8 cellular contexts compared by ENCODE assay signal in the genomic region with DNA sequence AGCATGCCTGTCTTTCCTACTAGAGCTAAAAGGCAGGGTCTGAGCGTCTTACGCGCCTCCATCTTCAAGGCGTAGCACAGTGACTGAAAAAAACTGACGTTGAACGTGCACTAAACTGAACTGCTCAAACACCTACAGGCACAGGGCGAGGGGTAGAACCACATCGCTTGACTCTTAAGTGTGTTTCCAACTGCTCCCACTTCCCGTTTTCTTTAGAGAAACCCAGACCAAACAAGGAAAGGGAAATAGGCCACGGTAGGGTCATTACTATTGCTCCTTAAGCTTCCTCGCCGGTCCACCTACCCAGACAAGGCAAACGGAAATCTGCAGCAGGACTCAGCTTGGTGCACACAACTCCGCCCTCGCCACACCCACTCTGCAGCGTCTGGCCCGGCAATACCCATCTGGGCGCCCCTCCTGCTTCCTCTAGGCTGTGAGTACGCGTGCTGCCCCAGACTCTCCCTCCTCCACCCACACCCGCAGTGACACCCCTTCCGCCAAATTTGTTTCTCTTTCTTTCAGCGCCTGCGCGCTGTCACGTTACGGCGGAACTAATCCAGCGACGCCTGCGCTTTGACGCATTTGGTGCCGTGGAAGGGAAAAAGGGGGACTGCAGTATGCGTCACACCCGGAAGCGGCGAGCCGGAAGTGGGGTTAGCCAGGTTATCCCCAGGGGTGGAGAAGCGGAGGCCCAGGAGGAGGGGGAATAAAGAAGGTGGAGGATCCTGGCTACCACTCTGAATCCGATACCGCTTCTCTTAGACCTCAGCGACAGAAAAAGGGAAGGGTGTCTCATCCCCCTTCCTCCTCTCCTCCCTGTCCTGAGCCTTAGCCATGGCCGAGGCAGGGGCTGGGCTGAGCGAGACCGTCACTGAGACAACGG. TPM values are rescaled to one million over a fixed set of nuclear protein-coding genes. Genes with fewer than 3 reads are reported as not detected.
A peak's percentile ranks its signal among the peaks of the same experiment; 100 is the strongest.
DNase-seq lines count a peak whose midpoint lies in the region; ATAC-seq and TF ChIP-seq lines count a peak whose summit lies in the region.

A gene with protein sequence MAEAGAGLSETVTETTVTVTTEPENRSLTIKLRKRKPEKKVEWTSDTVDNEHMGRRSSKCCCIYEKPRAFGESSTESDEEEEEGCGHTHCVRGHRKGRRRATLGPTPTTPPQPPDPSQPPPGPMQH (plus strand): TSS at position 622 of the 883 bp plus-strand sequence. CDS start 213 bp downstream, at position 835.

- 0 out of 2 replicates have a peak, but pooled peaks cover 1% of the 10 kb centered on the region for H3K36me3 ChIP-seq in H7 (replicated peaks; ENCODE audit: control insufficient read depth, insufficient read depth, low read length)

- intact Hi-C loops in natural killer cell (cut with micrococcal nuclease): loop anchor here (2.0 to 5.0 kb wide), 3 partner anchors 145 to 260 kb away; a partner anchor contains a TSS

- peaks cover 20% of the 10 kb centered on the region for H3K27me3 ChIP-seq in H7 (ENCODE audit: control insufficient read depth, insufficient read depth, low read length)

- DNase-seq in ELF-1 (ENCODE audit: low read depth, low spot score) (peak; percentile 99), H7 (peak; percentile 89), M059J (ENCODE audit: low read depth) (peak; percentile 100), SHP77 (lab: John Stamatoyannopoulos, UW) (peak; percentile 98 to 99), fibroblast of peridontal ligament (ENCODE audit: extremely low read depth) (peak; percentile 99), natural killer cell (peak; percentile 97)
- DNase-seq in activated effector memory CD4-positive, alpha-beta T cell treated with Interleukin-2 at 50 U/mL for 16 hours: peak; percentile 99
- peak; percentile 100 for DNase-seq in stimulated activated naive CD4-positive, alpha-beta T cell treated with Interleukin-2 at 50 U/mL for 16 hours (lab: John Stamatoyannopoulos, UW)

- H3K36me3 Mint-ChIP-seq in natural killer cell: peaks cover 21% of the 10 kb centered on the region

- peaks cover 6 to 12% of the 10 kb centered on the region in 2 donors for H3K27me3 Mint-ChIP-seq in natural killer cell (ENCODE audit: low read depth in 2 of 2)

- H3K4me3 Mint-ChIP-seq in natural killer cell: peak within 1 kb of the TSS; percentile 98

- peak within 1 kb of the TSS; percentile 98 to 100 for H3K27ac Mint-ChIP-seq in natural killer cell

- no peaks in the 10 kb centered on the region for H3K9me3 Mint-ChIP-seq in natural killer cell

- ATAC-seq in natural killer cell: peak; percentile 94 to 100 (median 95)

- TF ChIP-seq CTCF in natural killer cell (IDR thresholded peaks at IDR 0.05): no peak

- peak within 1 kb of the TSS; percentile 77 for H3K4me3 ChIP-seq in H7 (ENCODE audit: insufficient read depth, low read depth, low read length)

- peaks cover 49 to 64% of the 10 kb centered on the region in 2 donors for H3K4me1 Mint-ChIP-seq in natural killer cell

RNA-seq across cellular contexts. Expression of the gene that starts here (rescaled TPM):
- total RNA-seq in H7 (2014; rRNA removed; shearing (Covaris generic)): 26.1 and 27.2 TPM in 2 replicates
- 105 and 112 TPM in 2 replicates for total RNA-seq in M059J (2014; rRNA removed; shearing (Covaris generic))
- total RNA-seq in natural killer cell: 10 to 100 TPM; 52.9 to 75.3 (median 61.1) TPM

Comparison
In these comparisons a context has a peak if more than half of its experiments do, and no peak if none do; other contexts are left out.
1. Peak in every context shown above with its lines: DNase-seq, ATAC-seq and H3K4me3 ChIP-seq.